In genomic region chr7:102396710-102397019, GRCh38 we compare ENCODE assay signal across 8 cellular contexts. TPM values are rescaled to one million over a fixed set of nuclear protein-coding genes. Genes with fewer than 3 reads are reported as not detected.
DNase-seq lines count a peak whose midpoint lies in the region; ATAC-seq, FAIRE-seq and TF ChIP-seq lines count a peak whose summit lies in the region.

No MANE protein-coding gene starts in this region.

- no peak for ATAC-seq in CD4-positive, CD25-positive, alpha-beta regulatory T cell (ENCODE audit: low read depth in 2 of 2)
- ATAC-seq in effector memory CD8-positive, alpha-beta T cell (replicated peaks): no peak

- peaks cover 11 to 29% (median 17%) of the 10 kb centered on the region in 4 donors for H3K4me1 Mint-ChIP-seq in CD4-positive, CD25-positive, alpha-beta regulatory T cell
- peaks cover 11 to 16% of the 10 kb centered on the region in 2 donors for H3K4me1 Mint-ChIP-seq in effector memory CD8-positive, alpha-beta T cell (ENCODE audit: low read depth in 2 of 2)
- peaks cover 15% of the 10 kb centered on the region for H3K4me1 Mint-ChIP-seq in nephron

- H3K27me3 Mint-ChIP-seq in CD4-positive, CD25-positive, alpha-beta regulatory T cell: no peaks in the 10 kb centered on the region
- no peaks in the 10 kb centered on the region for H3K27me3 Mint-ChIP-seq in effector memory CD8-positive, alpha-beta T cell
- H3K27me3 Mint-ChIP-seq in nephron (ENCODE audit: low read depth): no peaks in the 10 kb centered on the region

- TF ChIP-seq POLR2A in NB4 (IDR thresholded peaks at IDR 0.05; ENCODE audit: extremely low read depth, insufficient read length) (no peak), GM12891 (IDR thresholded peaks at IDR 0.05; ENCODE audit: low read depth, low read length) (no peak)

- no peak for DNase-seq in CD4-positive, CD25-positive, alpha-beta regulatory T cell
- DNase-seq in NB4 (ENCODE audit: low read depth): no peak
- DNase-seq in effector memory CD8-positive, alpha-beta T cell: no peak
- no peak for DNase-seq in GM12891 (ENCODE audit: insufficient read length, low spot score)
- DNase-seq in DMS 273 treated with DMSO at 0.1 percent for 48 hours (lab: John Stamatoyannopoulos, UW): no peak
- DNase-seq in retina: no peak
- DNase-seq in DMS114 treated with DMSO at 0.1 percent for 48 hours (lab: John Stamatoyannopoulos, UW; ENCODE audit: unreplicated experiment): no peak

- no peaks in the 10 kb centered on the region for H3K9me3 ChIP-seq in CD4-positive, CD25-positive, alpha-beta regulatory T cell (ENCODE audit: control insufficient read depth in 2 of 2, low read length in 2 of 2)

- peaks cover 25% of the 10 kb centered on the region for H3K36me3 ChIP-seq in CD4-positive, CD25-positive, alpha-beta regulatory T cell (ENCODE audit: control insufficient read depth, insufficient read depth, low read length)

- H3K4me3 ChIP-seq in CD4-positive, CD25-positive, alpha-beta regulatory T cell (ENCODE audit: low read depth, low read length): peak overlapping the region; percentile 97
- peak overlapping the region; percentile 100 for H3K4me3 ChIP-seq in NB4 (ENCODE audit: low read depth, low read length)

- H3K9me3 Mint-ChIP-seq in CD4-positive, CD25-positive, alpha-beta regulatory T cell: no peaks in the 10 kb centered on the region
- H3K9me3 Mint-ChIP-seq in effector memory CD8-positive, alpha-beta T cell: no peaks in the 10 kb centered on the region
- no peaks in the 10 kb centered on the region for H3K9me3 Mint-ChIP-seq in nephron

- H3K4me3 Mint-ChIP-seq in CD4-positive, CD25-positive, alpha-beta regulatory T cell: peak overlapping the region; percentile 91 to 99 (median 98)
- H3K4me3 Mint-ChIP-seq in effector memory CD8-positive, alpha-beta T cell: peak overlapping the region; percentile 89 to 96
- peak overlapping the region; percentile 90 to 99 (median 98) for H3K4me3 Mint-ChIP-seq in nephron

- no peaks in the 10 kb centered on the region for H3K27me3 ChIP-seq in CD4-positive, CD25-positive, alpha-beta regulatory T cell (ENCODE audit: control insufficient read depth, insufficient read depth, low read length)

- FAIRE-seq in GM12891 (lab: Jason Lieb, UNC): no peak

- H3K27ac ChIP-seq in CD4-positive, CD25-positive, alpha-beta regulatory T cell (ENCODE audit: insufficient read depth, low read length, poor library complexity, severe bottlenecking): peak overlapping the region; percentile 85

- peak overlapping the region; percentile 94 to 98 (median 96) for H3K27ac Mint-ChIP-seq in CD4-positive, CD25-positive, alpha-beta regulatory T cell
- H3K27ac Mint-ChIP-seq in effector memory CD8-positive, alpha-beta T cell: peak overlapping the region; percentile 92 to 95
- H3K27ac Mint-ChIP-seq in nephron: peak overlapping the region; percentile 97 to 98 (median 98)

- H3K4me1 ChIP-seq in CD4-positive, CD25-positive, alpha-beta regulatory T cell (ENCODE audit: control insufficient read depth, insufficient read depth, low read length, poor library complexity, severe bottlenecking): peaks cover 18% of the 10 kb centered on the region

- TF ChIP-seq CTCF in NB4 (IDR thresholded peaks at IDR 0.05; ENCODE audit: low read depth, low read length) (no peak), nephron (IDR thresholded peaks at IDR 0.05; ENCODE audit: unreplicated experiment in 3 of 3) (no peak)

- H3K36me3 Mint-ChIP-seq in CD4-positive, CD25-positive, alpha-beta regulatory T cell: peaks cover 11% of the 10 kb centered on the region
- H3K36me3 Mint-ChIP-seq in effector memory CD8-positive, alpha-beta T cell (ENCODE audit: insufficient read depth): peaks cover 49% of the 10 kb centered on the region
- H3K36me3 Mint-ChIP-seq in nephron (ENCODE audit: low read depth): peaks cover 32% of the 10 kb centered on the region

TF ChIP-seq in GM12891, 5 proteins besides CTCF, POLR2A, EP300 and RAD21:
- TF ChIP-seq POU2F2 (IDR thresholded peaks at IDR 0.05; ENCODE audit: low read depth, low read length) (no peak), POLR2AphosphoS5 (IDR thresholded peaks at IDR 0.05; ENCODE audit: low read depth, low read length) (no peak; the same call in 1 of the 2 replicates), TAF1 (IDR thresholded peaks at IDR 0.05; ENCODE audit: low read depth, low read length) (no peak), SPI1 (IDR thresholded peaks at IDR 0.05; ENCODE audit: low read depth, low read length) (no peak), PAX5 (IDR thresholded peaks at IDR 0.05; ENCODE audit: insufficient read depth, low read length, severe bottlenecking) (no peak)

RNA-seq across cellular contexts. Expression of gene PRKRIP1, which starts 0.5 kb away (rescaled TPM):
- total RNA-seq in CD4-positive, CD25-positive, alpha-beta regulatory T cell: 47.7 TPM
- polyA plus RNA-seq in CD4-positive, CD25-positive, alpha-beta regulatory T cell: 10 to 100 TPM; 12.3 to 15.5 (median 14.8) TPM
- 28.3 TPM for polyA plus RNA-seq in GM12891 (2012; ENCODE audit: low read depth, missing spikeins)

RNA-seq across cellular contexts. Expression of gene ORAI2, which starts 36.7 kb away (rescaled TPM):
- total RNA-seq in CD4-positive, CD25-positive, alpha-beta regulatory T cell: 14.6 TPM
- polyA plus RNA-seq in CD4-positive, CD25-positive, alpha-beta regulatory T cell: 10 to 100 TPM; 15.8 to 26.6 (median 17.7) TPM
- 27.6 TPM for polyA plus RNA-seq in GM12891 (2012; ENCODE audit: low read depth, missing spikeins)

RNA-seq across cellular contexts. Expression of gene SPDYE6, which starts 40.4 kb away (rescaled TPM):
- not detected for total RNA-seq in CD4-positive, CD25-positive, alpha-beta regulatory T cell
- polyA plus RNA-seq in CD4-positive, CD25-positive, alpha-beta regulatory T cell: under 1 TPM in 2 of 4 donors, not detected in 2; 0.16 to 0.22 TPM
- polyA plus RNA-seq in GM12891 (2012; ENCODE audit: low read depth, missing spikeins): 1.0 TPM
